In the genomic region with DNA sequence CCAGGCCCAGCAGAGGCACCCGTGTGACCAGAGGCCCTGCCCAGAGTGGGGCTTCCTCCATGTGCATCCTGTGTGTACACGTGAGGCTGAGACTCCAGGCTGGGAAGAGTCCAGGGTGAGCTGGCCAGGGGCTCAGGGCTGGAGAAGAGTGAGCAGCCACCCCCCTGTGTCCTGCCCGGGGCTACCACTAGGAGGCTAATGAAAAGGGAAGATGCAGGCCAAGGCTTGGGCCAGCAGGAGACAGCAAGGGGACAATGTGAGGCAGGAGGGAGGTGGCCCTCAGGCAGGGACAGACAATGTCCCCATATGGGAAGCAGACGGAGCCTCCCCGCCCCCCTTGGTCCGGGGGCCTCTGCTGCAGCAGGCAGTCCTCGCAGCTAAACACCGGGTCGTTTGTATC, we compare ENCODE assay signal across 8 cellular contexts.
DNase-seq lines count a peak whose midpoint lies in the region; ATAC-seq and TF ChIP-seq lines count a peak whose summit lies in the region.

No MANE protein-coding gene starts in this region.

- no peak for TF ChIP-seq POLR2A in gastroesophageal sphincter (IDR thresholded peaks at IDR 0.05)

- H3K36me3 ChIP-seq in SJCRH30 (no peaks in the 10 kb centered on the region), iPS-15b (ENCODE audit: control insufficient read depth, insufficient read depth, low read length) (no peaks in the 10 kb centered on the region), gastroesophageal sphincter (no peaks in the 10 kb centered on the region)

- no peaks in the 10 kb centered on the region for H3K9me3 ChIP-seq in SJCRH30 (replicated peaks)
- H3K9me3 ChIP-seq in iPS-15b (ENCODE audit: control insufficient read depth, insufficient read depth, low read length) = no peaks in the 10 kb centered on the region
- no peaks in the 10 kb centered on the region for H3K9me3 ChIP-seq in gastroesophageal sphincter

- WGBS in gastroesophageal sphincter (ENCODE audit: low coverage in 1 of 2), 2 donors = 0% methylated on average over 2 of the region's 9 CpGs; no CpG with 5 or more reads in 1 of the 2 donors

- H3K27me3 ChIP-seq in SJCRH30 = peaks cover 31% of the 10 kb centered on the region
- peaks cover 20% of the 10 kb centered on the region for H3K27me3 ChIP-seq in iPS-15b (ENCODE audit: control insufficient read depth, insufficient read depth, low read length)
- H3K27me3 ChIP-seq in gastroesophageal sphincter = peaks cover 79% of the 10 kb centered on the region

- ATAC-seq in gastroesophageal sphincter (no peak), HG03045 (IDR thresholded peaks at IDR 0.05; ENCODE audit: unreplicated experiment) (no peak), left cardiac atrium (no peak)

- H3K27ac ChIP-seq in SJCRH30 (no peak overlapping the region), gastroesophageal sphincter (no peak overlapping the region)

- TF ChIP-seq CTCF in AG09319 (IDR thresholded peaks at IDR 0.05; ENCODE audit: low read depth, low read length) (peak; percentile 31), GM12875 (IDR thresholded peaks at IDR 0.05; ENCODE audit: borderline replicate concordance, insufficient read depth, low read depth, low read length) (peak; percentile 59), gastroesophageal sphincter (IDR thresholded peaks at IDR 0.05) (no peak)

- DNase-seq in AG09319 (ENCODE audit: extremely low read depth, low read depth) (no peak), SJCRH30 (peak; percentile 37 to 46), inferior parietal cortex (ENCODE audit: extremely low spot score) (no peak), left cardiac atrium (no peak)

- no peak for TF ChIP-seq EP300 in gastroesophageal sphincter (IDR thresholded peaks at IDR 0.05)

- no peak overlapping the region for H3K9ac ChIP-seq in iPS-15b (ENCODE audit: low read depth, low read length)

- H3K4me3 ChIP-seq in GM12875 (ENCODE audit: low read depth, low read length) (no peak overlapping the region), SJCRH30 (no peak overlapping the region), iPS-15b (ENCODE audit: low read depth, low read length) (peak overlapping the region; percentile 36), gastroesophageal sphincter (no peak overlapping the region)

- intact Hi-C loops in left cardiac atrium (cut with DNase I) = no loop called here

- H3K4me1 ChIP-seq in SJCRH30 (peaks cover 3% of the 10 kb centered on the region; the same call in 1 of the 2 replicates), iPS-15b (ENCODE audit: control insufficient read depth, insufficient read depth, low read length) (peaks cover 17% of the 10 kb centered on the region), gastroesophageal sphincter (no peaks in the 10 kb centered on the region)

Comparison
In these comparisons a context has a peak if more than half of its experiments do, and no peak if none do; other contexts are left out.
1. DNase-seq: peak in SJCRH30 (2 of 2); none in AG09319 (single experiment), inferior parietal cortex (single experiment) and left cardiac atrium (single experiment).
2. CTCF ChIP-seq: peak in AG09319 (single experiment) and GM12875 (single experiment); none in gastroesophageal sphincter (0 of 4).